Comparison of ENCODE assay signal across 14 cellular contexts in genomic region chr5:54663876-54664275, GRCh38.
DNase-seq lines count a peak whose midpoint lies in the region; ATAC-seq and TF ChIP-seq lines count a peak whose summit lies in the region.
"Had no signal": no experiment of that assay in that cellular context is flagged by ENCODE, and none has a peak within 500 bp of the region (broad histone marks: within the 10 kb centered on the region; RNA-seq: fewer than 3 reads in every experiment).

No MANE protein-coding gene starts in this region.

- no peak overlapping the region for H3K4ac ChIP-seq in mesenchymal stem cell (ENCODE audit: low read depth in 1 of 2, low read length in 2 of 2)

- no peaks in the 10 kb centered on the region for H3K9me2 ChIP-seq in SK-N-SH

- H3K79me2 ChIP-seq in SK-N-SH (ENCODE audit: insufficient read depth), result no peaks in the 10 kb centered on the region

- H3K14ac ChIP-seq in mesenchymal stem cell (ENCODE audit: low read length in 2 of 2), result no peak overlapping the region

- no peak overlapping the region for H3K4me2 ChIP-seq in SK-N-SH
- H3K4me2 ChIP-seq in mesenchymal stem cell (ENCODE audit: low read length, poor library complexity, severe bottlenecking), result no peak overlapping the region

- H4K8ac ChIP-seq in mesenchymal stem cell (ENCODE audit: low read length), result no peak overlapping the region

- peaks cover 6 to 14% of the 10 kb centered on the region in 2 donors for H3K9me3 Mint-ChIP-seq in activated naive CD4-positive, alpha-beta T cell treated with anti-CD3 and anti-CD28 coated beads, Interleukin-2, amount 50 U/mL, for 72 hours

- no peak for TF ChIP-seq EP300 in SK-N-SH (IDR thresholded peaks at IDR 0.05; ENCODE audit: borderline replicate concordance in 1 of 2, low read depth in 1 of 2, low read length in 1 of 2)

- no peaks in the 10 kb centered on the region for H3K79me1 ChIP-seq in mesenchymal stem cell (replicated peaks; ENCODE audit: low read length, poor library complexity, severe bottlenecking)

- H3K36me3 ChIP-seq in SK-N-SH (replicated peaks in 1 of 2; ENCODE audit: control insufficient read depth in 1 of 2, insufficient read depth in 2 of 2, low read length in 1 of 2) (no peaks in the 10 kb centered on the region), mesenchymal stem cell (ENCODE audit: control insufficient read depth in 1 of 2, insufficient read depth in 2 of 2, low read depth in 1 of 2, low read length in 2 of 2) (no peaks in the 10 kb centered on the region)

- no peak overlapping the region for H4K91ac ChIP-seq in mesenchymal stem cell (ENCODE audit: low read length)

- no peaks in the 10 kb centered on the region; a peak in 1 of 4 replicates for H3K4me1 ChIP-seq in SK-N-SH (ENCODE audit: control insufficient read depth in 1 of 2, insufficient read depth in 2 of 2, low read depth in 1 of 2, low read length in 1 of 2)
- H3K4me1 ChIP-seq in mesenchymal stem cell (ENCODE audit: control insufficient read depth, insufficient read depth, low read depth, low read length), result peaks cover 2% of the 10 kb centered on the region

- H3K4me3 ChIP-seq in SK-N-SH (ENCODE audit: low read depth in 2 of 2, low read length in 1 of 2), result no peak overlapping the region
- no peak overlapping the region for H3K4me3 ChIP-seq in mesenchymal stem cell (ENCODE audit: insufficient read depth in 1 of 2, low read depth in 1 of 2, low read length in 2 of 2)
- H3K4me3 ChIP-seq: SK-N-MC, skin epidermis, testis had no signal

- H3K9ac ChIP-seq in SK-N-SH (no peak overlapping the region), mesenchymal stem cell (ENCODE audit: low read length) (peak overlapping the region; percentile 61)

- H3K9me3 ChIP-seq in SK-N-SH (no peaks in the 10 kb centered on the region), mesenchymal stem cell (ENCODE audit: control insufficient read depth, low read length) (peaks cover 6% of the 10 kb centered on the region)
- H3K9me3 ChIP-seq: testis had no signal

- 25% methylated on average over 5 of the region's 5 CpGs for WGBS in SK-N-SH (ENCODE audit: low lambda C conversion rate)
- WGBS in mesenchymal stem cell, result 54% methylated on average over 4 of the region's 5 CpGs

- no peak overlapping the region for H2BK15ac ChIP-seq in mesenchymal stem cell (ENCODE audit: low read depth, poor library complexity, severe bottlenecking)

- ATAC-seq in SK-N-SH treated with all-trans-retinoic acid at 6 μM for 48 hours (no peak; the same call in 2 of the 3 replicates), esophagus mucosa (peak; percentile 8), GM21786 (IDR thresholded peaks at IDR 0.05; ENCODE audit: unreplicated experiment) (no peak), HG03045 (IDR thresholded peaks at IDR 0.05; ENCODE audit: unreplicated experiment) (no peak)
- ATAC-seq in activated naive CD4-positive, alpha-beta T cell treated with anti-CD3 and anti-CD28 coated beads, Interleukin-2, amount 50 U/mL, for 72 hours, result no peak

- TF ChIP-seq CTCF in SK-N-SH (IDR thresholded peaks at IDR 0.05), result no peak

- H2BK5ac ChIP-seq in mesenchymal stem cell (ENCODE audit: low read depth, low read length, poor library complexity, severe bottlenecking), result no peak overlapping the region

- TF ChIP-seq RAD21 in SK-N-SH (IDR thresholded peaks at IDR 0.05; ENCODE audit: low read length), result no peak

- no peak overlapping the region for H3K18ac ChIP-seq in mesenchymal stem cell (ENCODE audit: low read depth in 1 of 2, low read length in 2 of 2)

- no peak overlapping the region for H3K23ac ChIP-seq in mesenchymal stem cell (ENCODE audit: low read length in 2 of 2)

- H4K20me1 ChIP-seq in SK-N-SH (ENCODE audit: insufficient read depth), result no peaks in the 10 kb centered on the region

- H2BK12ac ChIP-seq in mesenchymal stem cell (ENCODE audit: low read length in 2 of 2), result no peak overlapping the region

- H3K36me3 Mint-ChIP-seq in activated naive CD4-positive, alpha-beta T cell treated with anti-CD3 and anti-CD28 coated beads, Interleukin-2, amount 50 U/mL, for 72 hours, result no peaks in the 10 kb centered on the region

- DNase-seq in SK-N-SH (no peak), mesenchymal stem cell (peak; percentile 77)
- DNase-seq in stimulated activated CD4-positive, alpha-beta T cell treated with anti-CD3 and anti-CD28 coated beads, Interleukin-4, amount 100 ng/mL, for 4 hours, result no peak
- DNase-seq in activated naive CD4-positive, alpha-beta T cell treated with anti-CD3 and anti-CD28 coated beads, Interleukin-2, amount 50 U/mL, for 72 hours (ENCODE audit: low spot score in 2 of 2), result no peak
- DNase-seq: 8988T; activated T-cell treated with anti-CD3 and anti-CD28 coated beads, Interleukin-2, amount 50 U/mL, for 1 hour; Kasumi-1; testis had no signal

- H2AFZ ChIP-seq in SK-N-SH (ENCODE audit: low read depth), result no peak overlapping the region
- H2AFZ ChIP-seq in mesenchymal stem cell (ENCODE audit: low read depth, low read length), result no peak overlapping the region

- POLR2A ChIA-PET in SK-N-SH (lab: Yijun Ruan, JAX), result no interaction called here

- H3K27me3 ChIP-seq in SK-N-SH (ENCODE audit: insufficient read depth), result no peaks in the 10 kb centered on the region
- H3K27me3 ChIP-seq in mesenchymal stem cell (ENCODE audit: control insufficient read depth in 1 of 2, insufficient read depth in 1 of 2, low read length in 2 of 2), result no peaks in the 10 kb centered on the region
- H3K27me3 ChIP-seq: testis had no signal

- no peak overlapping the region for H3K27ac ChIP-seq in SK-N-SH (ENCODE audit: low read depth in 2 of 2, low read length in 1 of 2)
- H3K27ac ChIP-seq in mesenchymal stem cell (ENCODE audit: low read length, poor library complexity, severe bottlenecking), result no peak overlapping the region
- H3K27ac ChIP-seq: SK-N-MC, testis had no signal

- H3K27ac Mint-ChIP-seq in activated naive CD4-positive, alpha-beta T cell treated with anti-CD3 and anti-CD28 coated beads, Interleukin-2, amount 50 U/mL, for 72 hours, result no peak overlapping the region

- H2BK120ac ChIP-seq in mesenchymal stem cell (ENCODE audit: low read depth, low read length), result no peak overlapping the region

- CTCF ChIA-PET in SK-N-SH (lab: Yijun Ruan, JAX), result no interaction called here

- H3F3A ChIP-seq in SK-N-SH (replicated peaks; ENCODE audit: insufficient read depth), result no peaks in the 10 kb centered on the region

- no peak overlapping the region for H2AK5ac ChIP-seq in mesenchymal stem cell (ENCODE audit: low read length, severe bottlenecking)

TF ChIP-seq in SK-N-SH, 30 proteins besides CTCF, POLR2A, EP300 and RAD21:
- peak; percentile 28; the same call in 1 of the 2 replicates for TF ChIP-seq PBX3 (IDR thresholded peaks at IDR 0.05)
- no peak for TF ChIP-seq POLR2AphosphoS5 (IDR thresholded peaks at IDR 0.05; ENCODE audit: low read depth, low read length)
- TF ChIP-seq MEF2A (IDR thresholded peaks at IDR 0.05; ENCODE audit: borderline replicate concordance, low read depth), result no peak
- peak; percentile 44; the same call in 1 of the 2 replicates for TF ChIP-seq TCF12 (IDR thresholded peaks at IDR 0.05)
- TF ChIP-seq JUND (IDR thresholded peaks at IDR 0.05), result 0 out of 2 replicates have a peak, but pooled peaks have one; percentile 34

TF ChIP-seq in SK-N-SH treated with all-trans-retinoic acid at 6 μM for 48 hours, 23 proteins besides CTCF, POLR2A, EP300 and RAD21 (continues in another document):
- TF ChIP-seq CSDC2 (CRISPR knock-in tag; IDR thresholded peaks at IDR 0.05), result no peak
- no peak for TF ChIP-seq TOX (CRISPR knock-in tag; IDR thresholded peaks at IDR 0.05; ENCODE audit: borderline replicate concordance)
- TF ChIP-seq CREB5 (CRISPR knock-in tag; IDR thresholded peaks at IDR 0.05; ENCODE audit: low read depth), result no peak
- no peak for TF ChIP-seq ZNF8 (CRISPR knock-in tag; IDR thresholded peaks at IDR 0.05)
- TF ChIP-seq, protein P1, sequence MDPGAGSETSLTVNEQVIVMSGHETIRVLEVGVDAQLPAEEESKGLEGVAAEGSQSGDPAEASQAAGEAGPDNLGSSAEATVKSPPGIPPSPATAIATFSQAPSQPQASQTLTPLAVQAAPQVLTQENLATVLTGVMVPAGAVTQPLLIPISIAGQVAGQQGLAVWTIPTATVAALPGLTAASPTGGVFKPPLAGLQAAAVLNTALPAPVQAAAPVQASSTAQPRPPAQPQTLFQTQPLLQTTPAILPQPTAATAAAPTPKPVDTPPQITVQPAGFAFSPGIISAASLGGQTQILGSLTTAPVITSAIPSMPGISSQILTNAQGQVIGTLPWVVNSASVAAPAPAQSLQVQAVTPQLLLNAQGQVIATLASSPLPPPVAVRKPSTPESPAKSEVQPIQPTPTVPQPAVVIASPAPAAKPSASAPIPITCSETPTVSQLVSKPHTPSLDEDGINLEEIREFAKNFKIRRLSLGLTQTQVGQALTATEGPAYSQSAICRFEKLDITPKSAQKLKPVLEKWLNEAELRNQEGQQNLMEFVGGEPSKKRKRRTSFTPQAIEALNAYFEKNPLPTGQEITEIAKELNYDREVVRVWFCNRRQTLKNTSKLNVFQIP (CRISPR knock-in tag; IDR thresholded peaks at IDR 0.05; ENCODE audit: borderline replicate concordance, low read depth), result no peak
- TF ChIP-seq ZC3H10 (CRISPR knock-in tag; IDR thresholded peaks at IDR 0.05), result no peak
- no peak for TF ChIP-seq ZFP30 (CRISPR knock-in tag; IDR thresholded peaks at IDR 0.05)
- no peak for TF ChIP-seq RARB (CRISPR knock-in tag; IDR thresholded peaks at IDR 0.05)
- TF ChIP-seq, protein P2, sequence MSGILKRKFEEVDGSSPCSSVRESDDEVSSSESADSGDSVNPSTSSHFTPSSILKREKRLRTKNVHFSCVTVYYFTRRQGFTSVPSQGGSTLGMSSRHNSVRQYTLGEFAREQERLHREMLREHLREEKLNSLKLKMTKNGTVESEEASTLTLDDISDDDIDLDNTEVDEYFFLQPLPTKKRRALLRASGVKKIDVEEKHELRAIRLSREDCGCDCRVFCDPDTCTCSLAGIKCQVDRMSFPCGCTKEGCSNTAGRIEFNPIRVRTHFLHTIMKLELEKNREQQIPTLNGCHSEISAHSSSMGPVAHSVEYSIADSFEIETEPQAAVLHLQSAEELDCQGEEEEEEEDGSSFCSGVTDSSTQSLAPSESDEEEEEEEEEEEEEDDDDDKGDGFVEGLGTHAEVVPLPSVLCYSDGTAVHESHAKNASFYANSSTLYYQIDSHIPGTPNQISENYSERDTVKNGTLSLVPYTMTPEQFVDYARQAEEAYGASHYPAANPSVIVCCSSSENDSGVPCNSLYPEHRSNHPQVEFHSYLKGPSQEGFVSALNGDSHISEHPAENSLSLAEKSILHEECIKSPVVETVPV (CRISPR knock-in tag; IDR thresholded peaks at IDR 0.05), result no peak
- TF ChIP-seq ZNF565 (CRISPR knock-in tag; conservative IDR thresholded peaks at IDR 0.05; ENCODE audit: low read depth), result no peak
